ENCODE assay signal across 8 cellular contexts in genomic region chr16:81493755-81494433, GRCh38. TPM values are rescaled to one million over a fixed set of nuclear protein-coding genes. Genes with fewer than 3 reads are reported as not detected.
DNase-seq lines count a peak whose midpoint lies in the region; ATAC-seq and TF ChIP-seq lines count a peak whose summit lies in the region.

No MANE protein-coding gene starts in this region.

- H3K4me3 ChIP-seq in fibroblast of pulmonary artery (replicated peaks; ENCODE audit: low read depth, low read length): no peak overlapping the region

- ATAC-seq in HG02852 (IDR thresholded peaks at IDR 0.05; ENCODE audit: unreplicated experiment): no peak

- TF ChIP-seq CTCF in fibroblast of pulmonary artery (IDR thresholded peaks at IDR 0.05; ENCODE audit: low read length, missing control alignments): no peak

- DNase-seq in NCI-H1092 treated with DMSO at 0.1 percent for 48 hours (lab: John Stamatoyannopoulos, UW): peak; percentile 15
- no peak for DNase-seq in NCI-H1092 (lab: John Stamatoyannopoulos, UW)
- DNase-seq in activated CD4-positive, alpha-beta T cell treated with anti-CD3 and anti-CD28 coated beads, Interleukin-2, amount 50 U/mL, for 1 hour: peak; percentile 18
- peak; percentile 50 for DNase-seq in fibroblast of pulmonary artery (ENCODE audit: low read depth)
- DNase-seq in renal cortical epithelial cell (ENCODE audit: low read depth): peak; percentile 90
- DNase-seq in NCI-H1694 (lab: John Stamatoyannopoulos, UW): no peak
- DNase-seq in midbrain (lab: John Stamatoyannopoulos, UW): no peak

RNA-seq across cellular contexts. Expression of gene CMIP, which starts 49.3 kb away (rescaled TPM):
- total RNA-seq in renal cortical epithelial cell: 8.3 and 61.0 TPM in 2 replicates

Comparison
In these comparisons a context has a peak if more than half of its experiments do, and no peak if none do; other contexts are left out.
1. DNase-seq: peak in NCI-H1092 treated with DMSO at 0.1 percent for 48 hours (single experiment), activated CD4-positive, alpha-beta T cell treated with anti-CD3 and anti-CD28 coated beads, Interleukin-2, amount 50 U/mL, for 1 hour (single experiment), fibroblast of pulmonary artery (single experiment) and renal cortical epithelial cell (single experiment); none in NCI-H1092 (single experiment), NCI-H1694 (single experiment) and midbrain (single experiment).